1 cellular context compared by ENCODE assay signal in genomic region chr1:15515026-15515663, GRCh38.
TF ChIP-seq lines count a peak whose summit lies in the region.

No MANE protein-coding gene starts in this region.

TF ChIP-seq in GM12878, 131 proteins besides CTCF, POLR2A, EP300 and RAD21:
- no peak for TF ChIP-seq SUPT20H (IDR thresholded peaks at IDR 0.05; ENCODE audit: borderline replicate concordance, control insufficient read depth, low read depth, low read length)
- 0 out of 2 replicates have a peak, but pooled peaks have one; percentile 21 for TF ChIP-seq IKZF1 (conservative IDR thresholded peaks at IDR 0.05)
- peak; percentile 78 for TF ChIP-seq SPI1 (IDR thresholded peaks at IDR 0.05; ENCODE audit: borderline replicate concordance, insufficient read depth, low read depth, low read length)
- peak; percentile 35; the same call in 1 of the 2 replicates for TF ChIP-seq JUNB (IDR thresholded peaks at IDR 0.05)
- TF ChIP-seq SMAD1 (IDR thresholded peaks at IDR 0.05; ENCODE audit: low read depth, partially characterized antibody), result no peak
- no peak for TF ChIP-seq MYC (IDR thresholded peaks at IDR 0.05; ENCODE audit: insufficient read depth, insufficient read length, insufficient replicate concordance, low read length, severe bottlenecking)
- no peak for TF ChIP-seq SRF (IDR thresholded peaks at IDR 0.05; ENCODE audit: low read depth in 2 of 2, low read length in 2 of 2)
- no peak for TF ChIP-seq RBBP5 (conservative IDR thresholded peaks at IDR 0.05)
- TF ChIP-seq ETV6 (conservative IDR thresholded peaks at IDR 0.05 in 1 of 2, IDR thresholded peaks at IDR 0.05 in 1 of 2; ENCODE audit: borderline replicate concordance in 1 of 2, low read depth in 1 of 2), result peak in 1 of 2 experiments; percentile 39; a peak in 1 of 4 replicates
- TF ChIP-seq PKNOX1 (IDR thresholded peaks at IDR 0.05), result peak; percentile 81
- TF ChIP-seq IRF4 (IDR thresholded peaks at IDR 0.05; ENCODE audit: low read depth, low read length), result no peak
- TF ChIP-seq EZH2 (IDR thresholded peaks at IDR 0.05; ENCODE audit: borderline replicate concordance, control insufficient read depth, low read depth, low read length), result no peak
